In genomic region chr16:13915033-13915635, GRCh38 we compare ENCODE assay signal across 5 cellular contexts.
"Had no signal": no experiment of that assay in that cellular context is flagged by ENCODE, and none has a peak within 500 bp of the region (broad histone marks: within the 10 kb centered on the region; RNA-seq: fewer than 3 reads in every experiment).

No MANE protein-coding gene starts in this region.

- ATAC-seq: GM23338 had no signal

- H3K4me3 ChIP-seq: GM23338 had no signal

- H2AFZ ChIP-seq: GM23338 had no signal

- H3K4me2 ChIP-seq: GM23338 had no signal

- H3K27ac ChIP-seq: HL-60 had no signal

- DNase-seq: H9, HCEC 1CT, IMR-90 had no signal
